In the genomic region with DNA sequence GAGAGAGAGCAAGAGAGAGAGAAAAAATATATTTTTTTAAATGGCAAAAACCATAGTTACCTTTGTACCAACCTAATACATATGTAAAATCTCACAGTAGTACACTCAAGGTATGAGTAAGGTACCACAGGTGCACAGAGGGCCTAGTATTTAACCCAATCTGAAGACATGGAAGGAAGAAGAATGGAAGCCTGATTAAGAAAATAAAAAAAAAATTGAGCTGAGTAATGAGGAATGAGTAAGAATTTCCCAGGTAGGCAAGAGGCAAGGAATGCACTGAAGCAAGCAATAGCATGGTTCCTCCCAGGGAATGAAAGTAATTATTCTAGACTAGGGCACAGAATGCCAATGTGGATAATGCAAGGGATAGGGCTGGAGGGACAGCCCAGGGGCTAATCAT, we compare ENCODE assay signal across 22 cellular contexts.
"Had no signal": no experiment of that assay in that cellular context is flagged by ENCODE, and none has a peak within 500 bp of the region (broad histone marks: within the 10 kb centered on the region; RNA-seq: fewer than 3 reads in every experiment).

No MANE protein-coding gene starts in this region.

- DNase-seq: colonic mucosa; effector CD8-positive, alpha-beta T cell; endodermal cell; erythroblast; gastrocnemius medialis; heart right ventricle; hippocampal formation; mesenchymal stem cell; midbrain; naive thymus-derived CD4-positive, alpha-beta T cell; nucleus accumbens; right cardiac atrium; sigmoid colon; stimulated activated CD4-positive, alpha-beta T cell treated with anti-CD3 and anti-CD28 coated beads, Interleukin-2, amount 100 ng/mL, for 24 hours; stimulated activated CD4-positive, alpha-beta T cell treated with anti-CD3 and anti-CD28 coated beads, Interleukin-4, amount 100 ng/mL, for 24 hours; stimulated activated naive CD8-positive, alpha-beta T cell treated with anti-CD3 and anti-CD28 coated beads, Interleukin-15, Interleukin-2, amounts not matched to agents 100 U/mL and 50 U/mL, for 24 hours; upper lobe of left lung; uterus had no signal

- H3K4me3 ChIP-seq: colonic mucosa, gastrocnemius medialis, heart right ventricle, lung, prostate gland, sigmoid colon, thoracic aorta, tibial nerve, upper lobe of left lung, uterus had no signal
